ENCODE assay signal across 18 cellular contexts in genomic region chr2:133248264-133248663, GRCh38.
DNase-seq lines count a peak whose midpoint lies in the region; ATAC-seq and TF ChIP-seq lines count a peak whose summit lies in the region.
"Had no signal": no experiment of that assay in that cellular context is flagged by ENCODE, and none has a peak within 500 bp of the region (broad histone marks: within the 10 kb centered on the region; RNA-seq: fewer than 3 reads in every experiment).

No MANE protein-coding gene starts in this region.

- H3K27me3 ChIP-seq in right atrium auricular region (no peaks in the 10 kb centered on the region), aorta (ENCODE audit: control insufficient read depth in 1 of 2, insufficient read depth in 2 of 2, low read length in 1 of 2) (peaks cover 0 to 2% of the 10 kb centered on the region in 2 donors)
- H3K27me3 ChIP-seq: BLaER1 had no signal

- H4K20me1 ChIP-seq in OCI-LY7 (ENCODE audit: insufficient read depth, low read length): no peaks in the 10 kb centered on the region
- H4K20me1 ChIP-seq: BLaER1 had no signal

- H3K27ac Mint-ChIP-seq in activated CD4-positive, alpha-beta T cell treated with anti-CD3 and anti-CD28 coated beads for 36 hours: no peak overlapping the region
- H3K27ac Mint-ChIP-seq: CD4-positive, alpha-beta T cell had no signal

- no peaks in the 10 kb centered on the region for H3K79me2 ChIP-seq in OCI-LY7 (ENCODE audit: insufficient read depth, low read depth, low read length)

- no TSS peak for BruUV-seq in OCI-LY7 (replicated peaks; lab: Mats Ljungman, UMichigan)

- peaks cover 13% of the 10 kb centered on the region for H3K4me1 ChIP-seq in OCI-LY7 (ENCODE audit: insufficient read depth, low read length, poor library complexity, severe bottlenecking)
- H3K4me1 ChIP-seq in right atrium auricular region: peaks cover 0 to 14% of the 10 kb centered on the region in 2 donors
- H3K4me1 ChIP-seq in aorta (ENCODE audit: control insufficient read depth in 1 of 2, insufficient read depth in 2 of 2, low read length in 2 of 2): no peaks in the 10 kb centered on the region

- POLR2A ChIA-PET in OCI-LY7 (lab: Charles Lee): no interaction called here
- POLR2A ChIA-PET in activated CD4-positive, alpha-beta T cell treated with anti-CD3 and anti-CD28 coated beads for 36 hours (lab: Charles Lee): no interaction called here

- no peak for TF ChIP-seq CTCF in OCI-LY7 (conservative IDR thresholded peaks at IDR 0.05; ENCODE audit: low read length)
- TF ChIP-seq CTCF in right atrium auricular region (IDR thresholded peaks at IDR 0.05): no peak

- ATAC-seq in Right ventricle myocardium superior (ENCODE audit: poor library complexity): peak; percentile 92
- peak; percentile 22 for ATAC-seq in aorta (ENCODE audit: low FRiP score)
- ATAC-seq in activated CD4-positive, alpha-beta T cell treated with anti-CD3 and anti-CD28 coated beads for 36 hours: no peak
- ATAC-seq in GM21515 (IDR thresholded peaks at IDR 0.05; ENCODE audit: unreplicated experiment): no peak

- no peaks in the 10 kb centered on the region for H3K9me2 ChIP-seq in OCI-LY7 (ENCODE audit: insufficient read depth, low read length)

- no peaks in the 10 kb centered on the region for H3K27me3 Mint-ChIP-seq in activated CD4-positive, alpha-beta T cell treated with anti-CD3 and anti-CD28 coated beads for 36 hours
- H3K27me3 Mint-ChIP-seq: CD4-positive, alpha-beta T cell had no signal

- H2AFZ ChIP-seq in OCI-LY7 (ENCODE audit: low read length): peak overlapping the region; percentile 100; the same call in 1 of the 2 replicates

- no peaks in the 10 kb centered on the region for H3K4me1 Mint-ChIP-seq in activated CD4-positive, alpha-beta T cell treated with anti-CD3 and anti-CD28 coated beads for 36 hours

- H3K4me3 Mint-ChIP-seq in activated CD4-positive, alpha-beta T cell treated with anti-CD3 and anti-CD28 coated beads for 36 hours: no peak overlapping the region
- H3K4me3 Mint-ChIP-seq: CD4-positive, alpha-beta T cell had no signal

- no peaks in the 10 kb centered on the region for H3K9me3 Mint-ChIP-seq in activated CD4-positive, alpha-beta T cell treated with anti-CD3 and anti-CD28 coated beads for 36 hours (ENCODE audit: low read depth)

- no peaks in the 10 kb centered on the region for H3K36me3 Mint-ChIP-seq in activated CD4-positive, alpha-beta T cell treated with anti-CD3 and anti-CD28 coated beads for 36 hours (ENCODE audit: low read depth)

- no peak for DNase-seq in OCI-LY7 (ENCODE audit: low spot score)
- peak; percentile 44 for DNase-seq in Right ventricle myocardium superior
- no peak for DNase-seq in right atrium auricular region (ENCODE audit: low spot score)
- no peak for DNase-seq in aorta
- DNase-seq in activated CD4-positive, alpha-beta T cell treated with anti-CD3 and anti-CD28 coated beads for 36 hours: no peak
- DNase-seq in NCI-H1436 (lab: John Stamatoyannopoulos, UW): no peak
- DNase-seq: CD4-positive, alpha-beta T cell; HCEC 1CT; NCI-H1048; NCI-H1417; NCI-H1694 treated with DMSO at 0.1 percent for 48 hours; NCI-H2081; NCI-H2227 treated with DMSO at 0.1 percent for 48 hours; NCI-H526 treated with DMSO at 0.1 percent for 48 hours; SHP77 treated with DMSO at 0.1 percent for 48 hours had no signal

- no peak overlapping the region for H3K4me3 ChIP-seq in OCI-LY7 (ENCODE audit: low read depth, low read length, poor library complexity, severe bottlenecking)
- no peak overlapping the region for H3K4me3 ChIP-seq in right atrium auricular region
- H3K4me3 ChIP-seq in aorta (ENCODE audit: low read length in 2 of 2): no peak overlapping the region
- H3K4me3 ChIP-seq: BLaER1 had no signal

- intact Hi-C loops in OCI-LY7 (cut with micrococcal nuclease; ENCODE audit: unreplicated experiment): no loop called here
- intact Hi-C loops in Right ventricle myocardium superior (cut with DNase I): no loop called here
- intact Hi-C loops in aorta (cut with DNase I): no loop called here
- intact Hi-C loops in activated CD4-positive, alpha-beta T cell treated with anti-CD3 and anti-CD28 coated beads for 36 hours (cut with DNase I, micrococcal nuclease): no loop called here

- H3K4me2 ChIP-seq in OCI-LY7 (ENCODE audit: low read length): no peak overlapping the region
- H3K4me2 ChIP-seq: BLaER1 had no signal

- WGBS in aorta, 2 donors: 65 to 66% methylated on average over 4 of the region's 4 CpGs

- CTCF ChIA-PET in OCI-LY7 (lab: Charles Lee; ENCODE audit: unreplicated experiment): no interaction called here
- CTCF ChIA-PET in activated CD4-positive, alpha-beta T cell treated with anti-CD3 and anti-CD28 coated beads for 36 hours (lab: Charles Lee): interaction anchor here (0.7 kb wide), 1 partner anchor 1488 kb away, joined by 3 read pairs; no protein-coding TSS in a partner anchor

- no peaks in the 10 kb centered on the region for H3K36me3 ChIP-seq in OCI-LY7 (ENCODE audit: insufficient read depth, low read length)
- no peaks in the 10 kb centered on the region for H3K36me3 ChIP-seq in right atrium auricular region
- H3K36me3 ChIP-seq in aorta (ENCODE audit: control insufficient read depth in 1 of 2, insufficient read depth in 2 of 2, low read length in 1 of 2): no peaks in the 10 kb centered on the region
- H3K36me3 ChIP-seq: BLaER1 had no signal

- H3K9me3 ChIP-seq in OCI-LY7 (ENCODE audit: low read length): peaks cover 12% of the 10 kb centered on the region; the same call in 1 of the 2 replicates
- H3K9me3 ChIP-seq in right atrium auricular region: no peaks in the 10 kb centered on the region
- no peaks in the 10 kb centered on the region for H3K9me3 ChIP-seq in aorta (ENCODE audit: control insufficient read depth, low read length)
- H3K9me3 ChIP-seq: BLaER1 had no signal

- H3K27ac ChIP-seq in OCI-LY7 (ENCODE audit: low read depth, low read length, poor library complexity, severe bottlenecking) (no peak overlapping the region), right atrium auricular region (peak overlapping the region; percentile 54 to 57), aorta (ENCODE audit: low read depth in 1 of 2, low read length in 2 of 2) (no peak overlapping the region)
- H3K27ac ChIP-seq: BLaER1, HL-60 had no signal

Comparison
In these comparisons a context has a peak if more than half of its experiments do, and no peak if none do; other contexts are left out.
1. H3K27ac ChIP-seq: peak in right atrium auricular region (2 of 2); none in OCI-LY7 (single experiment) and aorta (0 of 2).
2. ATAC-seq: peak in Right ventricle myocardium superior (single experiment) and aorta (single experiment); none in activated CD4-positive, alpha-beta T cell treated with anti-CD3 and anti-CD28 coated beads for 36 hours (single experiment) and GM21515 (single experiment).